In the genomic region with DNA sequence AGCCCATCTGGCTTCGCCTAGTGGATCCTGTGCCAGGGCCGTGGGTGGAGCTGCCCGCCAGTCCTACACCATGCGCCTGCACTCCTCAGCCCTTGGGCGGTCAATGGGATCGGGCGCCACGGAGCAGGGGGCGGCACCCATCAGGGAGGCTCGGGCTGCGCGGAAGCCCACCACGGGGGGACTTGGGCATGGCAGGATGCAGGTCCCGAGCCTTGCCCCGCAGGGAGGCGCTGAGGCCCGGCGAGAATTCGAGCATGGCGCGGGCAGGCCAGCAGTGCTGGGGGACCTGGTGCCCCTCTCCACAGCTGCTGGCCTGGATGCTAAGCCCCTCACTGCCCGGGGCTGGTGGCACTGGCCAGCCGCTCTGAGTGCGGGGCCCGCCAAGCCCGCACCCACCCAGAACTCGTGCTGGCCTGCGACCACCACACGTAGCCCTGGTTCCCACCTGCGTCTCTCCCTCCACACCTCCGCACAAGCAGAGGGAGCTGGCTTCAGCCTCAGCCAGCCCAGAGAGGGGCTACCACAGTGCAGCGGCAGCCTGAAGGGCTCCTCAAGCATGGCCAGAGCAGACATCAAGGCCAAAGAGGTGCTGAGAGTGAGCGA, we compare ENCODE assay signal across 9 cellular contexts. TPM values are rescaled to one million over a fixed set of nuclear protein-coding genes. Genes with fewer than 3 reads are reported as not detected.
"Had no signal": no experiment of that assay in that cellular context is flagged by ENCODE, and none has a peak within 500 bp of the region (broad histone marks: within the 10 kb centered on the region; RNA-seq: fewer than 3 reads in every experiment).

No MANE protein-coding gene starts in this region.

- DNase-seq: GM23248, GOT3, H7, HFFc6, IMR-90 had no signal

- ATAC-seq: HCT116 had no signal

- H3K9me3 ChIP-seq: HAP-1 had no signal

- H3K27ac ChIP-seq: GM23248 had no signal

- H3K4me3 ChIP-seq: GM23248, HAP-1, K562 had no signal

- H3K36me3 ChIP-seq: HAP-1 had no signal

- H3K4me1 ChIP-seq: HAP-1 had no signal

- H3K27ac Mint-ChIP-seq: HFFc6 had no signal

- H3K9me3 Mint-ChIP-seq: HFFc6 had no signal

RNA-seq across cellular contexts. Expression of gene ROS1, which starts 52.4 kb away (rescaled TPM):
- total RNA-seq: H7, HT-29 had no signal
